Comparison of ENCODE assay signal across 8 cellular contexts in the genomic region with DNA sequence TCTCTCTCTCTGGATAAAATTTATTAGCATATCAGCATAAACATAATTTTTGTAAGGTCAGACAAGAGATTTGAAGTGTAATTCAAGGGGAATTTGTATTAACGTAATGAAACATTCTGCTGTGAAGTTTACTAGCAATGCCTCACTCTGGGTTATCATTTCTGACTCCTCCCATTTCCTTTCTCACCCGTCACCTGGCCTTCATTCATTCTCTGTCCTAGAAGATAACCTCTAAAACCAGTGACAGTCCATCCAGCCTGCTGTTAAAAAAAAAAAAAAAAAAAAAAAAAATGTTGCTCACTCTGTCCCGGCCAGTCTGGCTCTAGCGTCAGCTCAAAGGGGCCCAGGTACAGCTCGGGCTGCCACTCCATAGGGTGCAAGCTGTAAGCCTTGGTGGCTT. TPM values are rescaled to one million over a fixed set of nuclear protein-coding genes. Genes with fewer than 3 reads are reported as not detected.
A peak's percentile ranks its signal among the peaks of the same experiment; 100 is the strongest.
DNase-seq lines count a peak whose midpoint lies in the region; ATAC-seq and TF ChIP-seq lines count a peak whose summit lies in the region.

No MANE protein-coding gene starts in this region.

- no peak for DNase-seq in heart right ventricle
- no peak for DNase-seq in cardiac septum (ENCODE audit: low spot score)
- peak; percentile 45 for DNase-seq in amniotic epithelial cell (ENCODE audit: low read depth)
- DNase-seq in sigmoid colon = no peak
- DNase-seq in COR-L47 (lab: John Stamatoyannopoulos, UW) = no peak
- DNase-seq in AG08395 (ENCODE audit: low spot score) = no peak
- DNase-seq in SW 1271 (lab: John Stamatoyannopoulos, UW) = no peak

- TF ChIP-seq POLR2A in sigmoid colon (IDR thresholded peaks at IDR 0.05) = no peak

- H3K36me3 ChIP-seq in heart right ventricle (peaks cover 0 to 15% (median 0%) of the 10 kb centered on the region in 9 donors), sigmoid colon (no peaks in the 10 kb centered on the region)

- H3K9me3 ChIP-seq in heart right ventricle (no peaks in the 10 kb centered on the region), sigmoid colon (no peaks in the 10 kb centered on the region)

- H3K27me3 ChIP-seq in heart right ventricle (no peaks in the 10 kb centered on the region), sigmoid colon (no peaks in the 10 kb centered on the region)

- no peak for TF ChIP-seq EP300 in sigmoid colon (IDR thresholded peaks at IDR 0.05)

- WGBS in heart right ventricle, 2 donors = 60 to 65% methylated on average over 5 of the region's 5 CpGs
- 58 to 60% methylated on average over 5 of the region's 5 CpGs for WGBS in sigmoid colon, 2 donors

- H3K4me3 ChIP-seq in heart right ventricle (peak overlapping the region in 1 of 10 donors; percentile 24), sigmoid colon (no peak overlapping the region)

- intact Hi-C loops in heart right ventricle (cut with DNase I) (no loop called here), cardiac septum (cut with DNase I) (no loop called here), sigmoid colon (cut with DNase I) (no loop called here)

- H3K4me1 ChIP-seq in heart right ventricle (peaks cover 0 to 36% (median 27%) of the 10 kb centered on the region in 9 donors), sigmoid colon (peaks cover 0 to 51% (median 31%) of the 10 kb centered on the region in 4 donors)

- ATAC-seq in heart right ventricle (peak in 3 of 8 donors; percentile 23 to 65 (median 30)), HG03135 (IDR thresholded peaks at IDR 0.05; ENCODE audit: unreplicated experiment) (peak; percentile 47)

- TF ChIP-seq CTCF in heart right ventricle (IDR thresholded peaks at IDR 0.05) (no peak), sigmoid colon (IDR thresholded peaks at IDR 0.05) (no peak)

- H3K27ac ChIP-seq in heart right ventricle (peak overlapping the region in 6 of 10 donors; percentile 10 to 77 (median 64)), sigmoid colon (peak overlapping the region in 3 of 4 donors; percentile 37 to 62 (median 61))

RNA-seq across cellular contexts. Expression of gene GRAMD2B, which starts 27.2 kb away (rescaled TPM):
- total RNA-seq in heart right ventricle (10 to 100 TPM; 29.1 to 47.3 (median 35.3) TPM), cardiac septum (33.4 TPM), sigmoid colon (10 to 100 TPM; 33.0 to 53.8 (median 46.5) TPM)
- polyA plus RNA-seq in heart right ventricle (10 to 100 TPM; 10.7 to 13.3 TPM), sigmoid colon (10 to 100 TPM; 26.1 to 44.4 (median 27.0) TPM)
